8 cellular contexts compared by ENCODE assay signal in genomic region chr9:33023661-33024060, GRCh38. TPM values are rescaled to one million over a fixed set of nuclear protein-coding genes. Genes with fewer than 3 reads are reported as not detected.
DNase-seq lines count a peak whose midpoint lies in the region; ATAC-seq and TF ChIP-seq lines count a peak whose summit lies in the region.
"Had no signal": no experiment of that assay in that cellular context is flagged by ENCODE, and none has a peak within 500 bp of the region (broad histone marks: within the 10 kb centered on the region; RNA-seq: fewer than 3 reads in every experiment).

No MANE protein-coding gene starts in this region.

- peaks cover 42% of the 10 kb centered on the region for H3K36me3 Mint-ChIP-seq in HFFc6 (ENCODE audit: low read depth)
- peaks cover 53% of the 10 kb centered on the region for H3K36me3 Mint-ChIP-seq in activated CD8-positive, alpha-beta T cell treated with anti-CD3 and anti-CD28 coated beads for 36 hours (ENCODE audit: low read depth)
- peaks cover 40% of the 10 kb centered on the region for H3K36me3 Mint-ChIP-seq in stimulated activated memory B cell treated with anti-CD40 and anti-IgM and Interleukin-4, amounts not matched to agents 10 μg/mL and 1 μg/mL and 100 μg/mL, for 72 hours

- H3K9ac ChIP-seq in iPS-15b (ENCODE audit: low read depth, low read length): peak overlapping the region; percentile 97

- POLR2A ChIA-PET in activated CD8-positive, alpha-beta T cell treated with anti-CD3 and anti-CD28 coated beads for 36 hours (lab: Charles Lee): interaction anchor here (1.1 to 8.8 kb wide), 6 partner anchors 17 to 139 kb away, joined by 3 to 127 read pairs (median 8); partner anchors contain the start of genes APTX and SMU1

- intact Hi-C loops in activated CD8-positive, alpha-beta T cell treated with anti-CD3 and anti-CD28 coated beads for 36 hours (cut with micrococcal nuclease): no loop called here

- peaks cover 4% of the 10 kb centered on the region for H3K4me1 ChIP-seq in iPS-15b (ENCODE audit: control insufficient read depth, insufficient read depth, low read length)

- CTCF ChIA-PET in activated CD8-positive, alpha-beta T cell treated with anti-CD3 and anti-CD28 coated beads for 36 hours (lab: Charles Lee): interaction anchor here (0.7 to 1.8 kb wide), 3 partner anchors 11 to 443 kb away, joined by 3 to 5 read pairs (median 4); partner anchors contain the start of gene APTX

- no peaks in the 10 kb centered on the region; the same call in 1 of the 2 replicates for H3K27me3 Mint-ChIP-seq in HFFc6 (ENCODE audit: insufficient read depth)
- H3K27me3 Mint-ChIP-seq in activated CD8-positive, alpha-beta T cell treated with anti-CD3 and anti-CD28 coated beads for 36 hours: no peaks in the 10 kb centered on the region
- no peaks in the 10 kb centered on the region for H3K27me3 Mint-ChIP-seq in stimulated activated memory B cell treated with anti-CD40 and anti-IgM and Interleukin-4, amounts not matched to agents 10 μg/mL and 1 μg/mL and 100 μg/mL, for 72 hours

- H3K36me3 ChIP-seq in iPS-15b (ENCODE audit: control insufficient read depth, insufficient read depth, low read length): peaks cover 2% of the 10 kb centered on the region

- no peak for ATAC-seq in activated CD8-positive, alpha-beta T cell treated with anti-CD3 and anti-CD28 coated beads for 36 hours
- ATAC-seq in stimulated activated memory B cell treated with anti-CD40 and anti-IgM and Interleukin-4, amounts not matched to agents 10 μg/mL and 1 μg/mL and 100 μg/mL, for 72 hours: no peak

- H3K4me3 Mint-ChIP-seq in HFFc6: peak overlapping the region; percentile 94
- peak overlapping the region; percentile 99 for H3K4me3 Mint-ChIP-seq in activated CD8-positive, alpha-beta T cell treated with anti-CD3 and anti-CD28 coated beads for 36 hours
- peak overlapping the region; percentile 88 for H3K4me3 Mint-ChIP-seq in stimulated activated memory B cell treated with anti-CD40 and anti-IgM and Interleukin-4, amounts not matched to agents 10 μg/mL and 1 μg/mL and 100 μg/mL, for 72 hours

- no peak for DNase-seq in HFFc6
- no peak for DNase-seq in activated CD8-positive, alpha-beta T cell treated with anti-CD3 and anti-CD28 coated beads for 36 hours
- DNase-seq in cerebellar cortex (ENCODE audit: low spot score): no peak
- no peak for DNase-seq in stimulated activated CD4-positive, alpha-beta T cell treated with anti-CD3 and anti-CD28 coated beads, Interleukin-4, amount 100 ng/mL, for 24 hours
- no peak for DNase-seq in NCI-H82 (lab: John Stamatoyannopoulos, UW)
- DNase-seq: central memory CD4-positive, alpha-beta T cell had no signal

- H3K9me3 Mint-ChIP-seq in HFFc6: no peaks in the 10 kb centered on the region
- H3K9me3 Mint-ChIP-seq in activated CD8-positive, alpha-beta T cell treated with anti-CD3 and anti-CD28 coated beads for 36 hours: no peaks in the 10 kb centered on the region
- no peaks in the 10 kb centered on the region for H3K9me3 Mint-ChIP-seq in stimulated activated memory B cell treated with anti-CD40 and anti-IgM and Interleukin-4, amounts not matched to agents 10 μg/mL and 1 μg/mL and 100 μg/mL, for 72 hours

- no peaks in the 10 kb centered on the region for H3K9me3 ChIP-seq in iPS-15b (ENCODE audit: control insufficient read depth, insufficient read depth, low read length)

- peaks cover 49% of the 10 kb centered on the region for H3K4me1 Mint-ChIP-seq in HFFc6 (ENCODE audit: low read depth)
- peaks cover 42% of the 10 kb centered on the region for H3K4me1 Mint-ChIP-seq in activated CD8-positive, alpha-beta T cell treated with anti-CD3 and anti-CD28 coated beads for 36 hours (ENCODE audit: low read depth)
- H3K4me1 Mint-ChIP-seq in stimulated activated memory B cell treated with anti-CD40 and anti-IgM and Interleukin-4, amounts not matched to agents 10 μg/mL and 1 μg/mL and 100 μg/mL, for 72 hours: peaks cover 63% of the 10 kb centered on the region

- peak overlapping the region; percentile 96 for H3K27ac Mint-ChIP-seq in HFFc6
- peak overlapping the region; percentile 92 for H3K27ac Mint-ChIP-seq in activated CD8-positive, alpha-beta T cell treated with anti-CD3 and anti-CD28 coated beads for 36 hours
- peak overlapping the region; percentile 90 for H3K27ac Mint-ChIP-seq in stimulated activated memory B cell treated with anti-CD40 and anti-IgM and Interleukin-4, amounts not matched to agents 10 μg/mL and 1 μg/mL and 100 μg/mL, for 72 hours

- H3K27me3 ChIP-seq in iPS-15b (ENCODE audit: control insufficient read depth, insufficient read depth, low read length): no peaks in the 10 kb centered on the region

- no peak for TF ChIP-seq CTCF in HFFc6 (IDR thresholded peaks at IDR 0.05)
- no peak for TF ChIP-seq CTCF in activated CD8-positive, alpha-beta T cell treated with anti-CD3 and anti-CD28 coated beads for 36 hours (IDR thresholded peaks at IDR 0.05)

- H3K4me3 ChIP-seq in iPS-15b (ENCODE audit: low read depth, low read length): peak overlapping the region; percentile 98

RNA-seq across cellular contexts. Expression of gene DNAJA1, which starts 1.4 kb away (rescaled TPM):
- 100 to 1,000 TPM; 118 to 171 (median 140) TPM for total RNA-seq in HFFc6 (2021; fragmentation: NEBNext Ultra II Directional; extraction: Animal tissue kit (Norgen Biotek cat#: 25700))
- 100 to 1,000 TPM; 139 to 143 TPM for total RNA-seq in activated CD8-positive, alpha-beta T cell treated with anti-CD3 and anti-CD28 coated beads for 36 hours

RNA-seq across cellular contexts. Expression of gene APTX, which starts 22.2 kb away (rescaled TPM):
- total RNA-seq in HFFc6 (2021; fragmentation: NEBNext Ultra II Directional; extraction: Animal tissue kit (Norgen Biotek cat#: 25700)): 10 to 100 TPM; 29.1 to 34.9 (median 33.3) TPM
- total RNA-seq in activated CD8-positive, alpha-beta T cell treated with anti-CD3 and anti-CD28 coated beads for 36 hours: 10 to 100 TPM; 39.2 to 42.9 TPM

RNA-seq across cellular contexts. Expression of gene SMU1, which starts 52.8 kb away (rescaled TPM):
- total RNA-seq in HFFc6 (2021; fragmentation: NEBNext Ultra II Directional; extraction: Animal tissue kit (Norgen Biotek cat#: 25700)): 10 to 100 TPM; 20.3 to 22.1 (median 21.6) TPM
- 10 to 100 TPM; 23.8 to 23.9 TPM for total RNA-seq in activated CD8-positive, alpha-beta T cell treated with anti-CD3 and anti-CD28 coated beads for 36 hours
